ENCODE assay signal across 8 cellular contexts in the genomic region with DNA sequence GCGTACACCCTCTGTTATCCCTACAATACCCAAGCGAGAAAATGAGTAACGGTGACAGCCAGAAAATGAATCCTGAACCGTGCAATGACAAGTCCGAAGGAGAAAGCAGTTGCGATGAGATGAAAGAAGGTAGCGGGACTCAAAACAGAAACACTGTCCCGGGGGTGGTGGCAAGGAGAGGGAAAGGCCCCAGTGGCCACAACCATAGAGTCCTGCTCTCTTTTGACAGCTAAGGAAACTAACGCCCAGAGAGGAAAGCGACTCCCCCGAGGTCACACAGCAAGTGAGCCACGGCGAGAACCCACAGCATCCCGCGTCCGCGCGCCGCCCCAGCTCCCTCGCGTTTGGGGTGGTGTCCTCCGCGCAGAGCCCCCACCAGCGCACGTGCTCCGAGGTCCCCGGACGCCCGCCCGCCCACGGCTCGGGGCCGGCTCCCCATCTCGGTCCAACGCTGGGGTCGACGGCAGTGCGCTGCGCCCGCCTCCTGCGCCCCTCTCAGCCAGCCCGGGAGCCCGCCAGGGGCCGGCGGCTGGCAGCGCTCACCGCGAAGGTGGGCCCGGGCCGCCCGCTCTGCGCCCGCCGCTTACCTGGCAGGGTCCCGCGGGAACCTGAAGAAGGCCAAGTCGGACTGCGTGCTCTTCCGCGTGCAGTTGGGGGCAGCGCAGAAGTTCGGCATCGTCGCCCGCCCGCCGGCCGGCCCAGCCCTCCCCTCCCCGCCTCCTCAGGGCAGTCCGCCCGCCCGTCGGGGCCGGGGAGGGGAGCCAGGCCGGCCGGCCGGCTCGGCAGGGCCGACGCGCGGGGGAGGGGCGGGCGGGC. TPM values are rescaled to one million over a fixed set of nuclear protein-coding genes. Genes with fewer than 3 reads are reported as not detected.
DNase-seq lines count a peak whose midpoint lies in the region; ATAC-seq, FAIRE-seq and TF ChIP-seq lines count a peak whose summit lies in the region.

No MANE protein-coding gene starts in this region.

- WGBS in body of pancreas, 2 donors: 0% methylated on average over 11 to 59 of the region's 84 CpGs

- H3K79me2 ChIP-seq in keratinocyte (ENCODE audit: control insufficient read depth, insufficient read depth, low read length): peaks cover 49% of the 10 kb centered on the region

- peak overlapping the region; percentile 2 for H2AFZ ChIP-seq in keratinocyte (ENCODE audit: control insufficient read depth, low read length)

- dilution Hi-C loops in keratinocyte (cut with MboI; ENCODE audit: extremely low pct_ligation_motif_present, low sequenced_read_pairs): no loop called here

- H3K4me2 ChIP-seq in keratinocyte (ENCODE audit: control insufficient read depth, extremely low read depth, insufficient read depth, low read depth, low read length): peak overlapping the region; percentile 93

- H3K4me1 ChIP-seq in body of pancreas (peaks cover 80% of the 10 kb centered on the region), keratinocyte (ENCODE audit: control insufficient read depth, extremely low read depth, insufficient read depth, low read length) (peaks cover 13% of the 10 kb centered on the region)

- no peak for FAIRE-seq in keratinocyte (lab: Jason Lieb, UNC)

- intact Hi-C loops in body of pancreas (cut with DNase I): no loop called here

- peak; percentile 16 for ATAC-seq in GM18867 (IDR thresholded peaks at IDR 0.05; ENCODE audit: unreplicated experiment)
- ATAC-seq in HG03354 (IDR thresholded peaks at IDR 0.05; ENCODE audit: poor library complexity, severe bottlenecking, unreplicated experiment): peak; percentile 49
- ATAC-seq in body of pancreas: no peak

- TF ChIP-seq POLR2A in body of pancreas (IDR thresholded peaks at IDR 0.05): peak in 1 of 3 donors; percentile 24

- H3K27ac ChIP-seq in body of pancreas: peak overlapping the region; percentile 78 to 93 (median 90)
- peak overlapping the region; percentile 63 for H3K27ac ChIP-seq in keratinocyte (ENCODE audit: control insufficient read depth, insufficient read depth, low read length)

- TF ChIP-seq CTCF in body of pancreas (IDR thresholded peaks at IDR 0.05) (no peak), keratinocyte (optimal IDR thresholded peaks at IDR 0.05 in 1 of 3, IDR thresholded peaks at IDR 0.05 in 1 of 3, conservative IDR thresholded peaks at IDR 0.05 in 1 of 3; ENCODE audit: extremely low read depth in 1 of 3, insufficient read depth in 2 of 3, low read length in 3 of 3) (no peak)

- H4K20me1 ChIP-seq in keratinocyte (ENCODE audit: control insufficient read depth, extremely low read depth, insufficient read depth, low read length): no peaks in the 10 kb centered on the region

- H3K27me3 ChIP-seq in body of pancreas: no peaks in the 10 kb centered on the region
- H3K27me3 ChIP-seq in keratinocyte (ENCODE audit: control insufficient read depth, extremely low read depth, insufficient read depth, low read length): no peaks in the 10 kb centered on the region

- DNase-seq in 8988T: peak; percentile 29
- DNase-seq in T-helper 2 cell: peak in 4 of 5 experiments; percentile 16 to 66 (median 54)
- DNase-seq in body of pancreas: peak in 2 of 4 donors; percentile 27 to 36
- no peak for DNase-seq in keratinocyte (ENCODE audit: low read depth, low spot score)
- peak; percentile 10 to 43 (median 34) for DNase-seq in stimulated activated CD4-positive, alpha-beta T cell treated with anti-CD3 and anti-CD28 coated beads, Interleukin-1b, Interleukin-23, amount 100 ng/mL, for 24 hours (ENCODE audit: low read depth in 4 of 4, low spot score in 1 of 4)
- no peak for DNase-seq in NCI-H446 (lab: John Stamatoyannopoulos, UW)

- peak overlapping the region; percentile 84 for H3K9ac ChIP-seq in keratinocyte (ENCODE audit: control insufficient read depth, extremely low read depth, insufficient read depth, low read length)

- H3K36me3 ChIP-seq in body of pancreas (replicated peaks in 1 of 2; ENCODE audit: insufficient read depth in 1 of 2, low read depth in 2 of 2): no peaks in the 10 kb centered on the region
- H3K36me3 ChIP-seq in keratinocyte (ENCODE audit: control insufficient read depth in 2 of 2, extremely low read depth in 1 of 2, insufficient read depth in 2 of 2, low read length in 2 of 2): no peaks in the 10 kb centered on the region

- H3K9me1 ChIP-seq in keratinocyte (ENCODE audit: control insufficient read depth, extremely low read depth, insufficient read depth, low read length): no peaks in the 10 kb centered on the region

- H3K9me3 ChIP-seq in body of pancreas (no peaks in the 10 kb centered on the region), keratinocyte (ENCODE audit: control insufficient read depth, low read depth, low read length) (no peaks in the 10 kb centered on the region)

- H3K4me3 ChIP-seq in body of pancreas (peak overlapping the region; percentile 63 to 73), keratinocyte (ENCODE audit: control insufficient read depth in 2 of 3, extremely low read depth in 1 of 3, insufficient read depth in 2 of 3, low read depth in 1 of 3, low read length in 3 of 3) (peak overlapping the region; percentile 63 to 90 (median 65))

RNA-seq across cellular contexts. Expression of a gene that starts 0.6 kb away (rescaled TPM):
- 10 to 100 TPM; 42.5 to 47.5 TPM for total RNA-seq in body of pancreas
- polyA plus RNA-seq in keratinocyte: 24.9 to 49.8 TPM (median 28.8 TPM) in 3 replicates
- polyA plus RNA-seq in keratinocyte (2011; ENCODE audit: low read depth): 54.7 TPM
- 21.3 and 43.5 TPM in 2 replicates for polyA plus RNA-seq in keratinocyte (2011; cell fraction: cytosol; rRNA removed)
- 19.1 and 23.2 TPM in 2 replicates for polyA plus RNA-seq in keratinocyte (2011; cell fraction: nucleus; rRNA removed)
- polyA plus RNA-seq in keratinocyte (2012; ENCODE audit: low replicate concordance): 20.6 and 26.7 TPM in 2 replicates
- 3.9 to 28.7 TPM (median 12.6 TPM) in 3 replicates for polyA minus RNA-seq in keratinocyte
- polyA minus RNA-seq in keratinocyte (2011; cell fraction: cytosol; rRNA and poly(A)+ RNA removed): 16.1 TPM
- 9.7 and 18.0 TPM in 2 replicates for polyA minus RNA-seq in keratinocyte (2011; cell fraction: nucleus; rRNA and poly(A)+ RNA removed)

RNA-seq across cellular contexts. Expression of a gene that starts 0.8 kb away (rescaled TPM):
- 10 to 100 TPM; 11.2 to 16.2 TPM for total RNA-seq in body of pancreas
- polyA plus RNA-seq in keratinocyte: 0.39 to 0.80 TPM (median 0.48 TPM) in 3 replicates
- not detected for polyA plus RNA-seq in keratinocyte (2011; ENCODE audit: low read depth)
- polyA plus RNA-seq in keratinocyte (2011; cell fraction: cytosol; rRNA removed): 0.07 and 0.10 TPM in 2 replicates
- polyA plus RNA-seq in keratinocyte (2011; cell fraction: nucleus; rRNA removed): 1.8 and 2.1 TPM in 2 replicates
- polyA plus RNA-seq in keratinocyte (2012; ENCODE audit: low replicate concordance): 0.29 TPM in 1 of 2 replicates, not detected in the other
- 0.39 to 1.3 TPM (median 0.73 TPM) in 3 replicates for polyA minus RNA-seq in keratinocyte
- not detected for polyA minus RNA-seq in keratinocyte (2011; cell fraction: cytosol; rRNA and poly(A)+ RNA removed)
- 0.53 and 0.70 TPM in 2 replicates for polyA minus RNA-seq in keratinocyte (2011; cell fraction: nucleus; rRNA and poly(A)+ RNA removed)

Comparison
In these comparisons a context has a peak if more than half of its experiments do, and no peak if none do; other contexts are left out.
1. DNase-seq: peak in 8988T (single experiment), T-helper 2 cell (4 of 5) and stimulated activated CD4-positive, alpha-beta T cell treated with anti-CD3 and anti-CD28 coated beads, Interleukin-1b, Interleukin-23, amount 100 ng/mL, for 24 hours (4 of 4); none in keratinocyte (single experiment) and NCI-H446 (0 of 2).